Comparison of ENCODE assay signal across 7 cellular contexts in the genomic region with DNA sequence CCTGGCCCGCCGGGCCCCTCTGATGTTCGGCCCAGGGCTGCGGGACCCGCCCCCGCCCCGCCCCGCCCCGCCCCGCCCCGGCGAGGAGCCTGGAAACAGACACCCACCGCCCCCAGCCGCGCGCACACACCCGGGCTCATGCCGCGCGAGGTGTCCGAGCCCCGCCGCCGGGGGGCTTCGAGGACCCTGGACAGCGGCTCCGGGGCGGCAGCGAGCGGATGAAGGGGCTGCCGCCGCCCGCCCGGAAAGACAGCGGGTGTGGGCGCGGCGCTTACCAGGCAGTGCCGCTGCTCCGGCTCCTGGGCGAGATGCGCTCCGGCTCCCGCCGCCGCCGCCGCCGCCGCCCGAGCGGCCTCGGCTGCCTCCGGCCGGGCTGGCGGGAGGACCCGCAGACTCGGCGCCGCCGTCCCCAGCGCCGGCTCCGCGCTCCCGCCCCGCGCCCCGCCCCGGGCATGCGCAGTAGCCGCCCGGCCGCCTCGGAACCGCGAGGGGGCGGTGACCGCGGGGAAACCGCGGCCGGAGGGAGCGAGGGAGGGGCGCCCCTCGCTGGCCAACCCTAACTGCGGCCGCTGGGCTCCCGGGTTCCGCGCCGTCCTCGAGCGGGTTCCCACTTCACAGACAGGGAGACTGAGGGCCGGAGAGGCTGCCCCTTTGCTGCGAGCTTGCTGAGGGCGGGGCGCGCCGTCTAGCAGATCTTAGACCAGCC. TPM values are rescaled to one million over a fixed set of nuclear protein-coding genes. Genes with fewer than 3 reads are reported as not detected.
DNase-seq lines count a peak whose midpoint lies in the region; TF ChIP-seq lines count a peak whose summit lies in the region.

Gene GPRIN1 (minus strand): TSS at position 433 of the 706 bp plus-strand sequence. CDS start 10,322 bp downstream, outside the sequence.

- H3K4me3 ChIP-seq in GM12864 (ENCODE audit: low read depth, low read length): peak within 1 kb of the TSS; percentile 71

- DNase-seq in GM12864 (ENCODE audit: low read depth) (no peak), GOT3 (lab: John Stamatoyannopoulos, UW) (peak; percentile 56), LoVo (ENCODE audit: low spot score) (peak; percentile 80), T-helper 22 cell (ENCODE audit: low read depth) (peak; percentile 19), MCF 10A (ENCODE audit: unreplicated experiment) (peak; percentile 63), immature natural killer cell (peak; percentile 60 to 65 (median 64))
- DNase-seq in stimulated activated CD4-positive, alpha-beta T cell treated with anti-CD3 and anti-CD28 coated beads, Interleukin-1b, Interleukin-23, amount 100 ng/mL, for 48 hours: peak; percentile 51

- H3K27ac Mint-ChIP-seq in MCF 10A (ENCODE audit: low read depth, unreplicated experiment) (no peak within 1 kb of the TSS), immature natural killer cell (peak within 1 kb of the TSS in 5 of 6 donors; percentile 20 to 75 (median 52))

- H3K27me3 Mint-ChIP-seq in MCF 10A (ENCODE audit: insufficient read depth, unreplicated experiment): no peaks in the 10 kb centered on the region
- peaks cover 8 to 28% (median 21%) of the 10 kb centered on the region in 3 donors for H3K27me3 Mint-ChIP-seq in immature natural killer cell (ENCODE audit: low read depth in 3 of 3)

- H3K4me3 Mint-ChIP-seq in MCF 10A (ENCODE audit: unreplicated experiment) (peak within 1 kb of the TSS; percentile 83), immature natural killer cell (peak within 1 kb of the TSS; percentile 85 to 94 (median 87))

- CTCF ChIA-PET in MCF 10A (lab: Yijun Ruan, JAX): interaction anchor here (0.5 to 1.3 kb wide), 2 partner anchors 23 to 37 kb away, joined by 3 read pairs; partner anchors contain the start of gene TSPAN17

- peak; percentile 15 for TF ChIP-seq CTCF in GM12864 (IDR thresholded peaks at IDR 0.05; ENCODE audit: low read depth, low read length, missing control alignments)
- TF ChIP-seq CTCF in MCF 10A (IDR thresholded peaks at IDR 0.05; ENCODE audit: unreplicated experiment): peak; percentile 34

- POLR2A ChIA-PET in MCF 10A (lab: Yijun Ruan, JAX): interaction anchor here (0.6 to 1.3 kb wide), 2 partner anchors 37 to 58 kb away, joined by 3 to 4 read pairs; no protein-coding TSS in a partner anchor

- H3K9me3 Mint-ChIP-seq in MCF 10A (ENCODE audit: unreplicated experiment): no peaks in the 10 kb centered on the region
- H3K9me3 Mint-ChIP-seq in immature natural killer cell: peaks cover 0 to 1% (median 0%) of the 10 kb centered on the region in 6 donors

- intact Hi-C loops in MCF 10A (cut with micrococcal nuclease): no loop called here

- BruUV-seq in MCF 10A (replicated peaks; lab: Mats Ljungman, UMichigan): no TSS peak

- H3K4me1 Mint-ChIP-seq in MCF 10A (ENCODE audit: insufficient read depth, unreplicated experiment): peaks cover 25% of the 10 kb centered on the region
- H3K4me1 Mint-ChIP-seq in immature natural killer cell: peaks cover 10 to 15% of the 10 kb centered on the region in 2 donors

- H3K36me3 Mint-ChIP-seq in MCF 10A (ENCODE audit: insufficient read depth, unreplicated experiment) (no peaks in the 10 kb centered on the region), immature natural killer cell (no peaks in the 10 kb centered on the region)

RNA-seq across cellular contexts. Expression of gene GPRIN1, which starts in this region (rescaled TPM):
- total RNA-seq in MCF 10A (2022): 3.0 and 3.7 TPM in 2 replicates
- under 1 TPM; 0.34 to 0.63 (median 0.46) TPM for polyA plus RNA-seq in immature natural killer cell

Comparison
In these comparisons a context has a peak if more than half of its experiments do, and no peak if none do; other contexts are left out.
1. Peak in DNase-seq in immature natural killer cell; RNA of the gene not detected or under 1 TPM.